Comparison of ENCODE assay signal across 27 cellular contexts in the genomic region with DNA sequence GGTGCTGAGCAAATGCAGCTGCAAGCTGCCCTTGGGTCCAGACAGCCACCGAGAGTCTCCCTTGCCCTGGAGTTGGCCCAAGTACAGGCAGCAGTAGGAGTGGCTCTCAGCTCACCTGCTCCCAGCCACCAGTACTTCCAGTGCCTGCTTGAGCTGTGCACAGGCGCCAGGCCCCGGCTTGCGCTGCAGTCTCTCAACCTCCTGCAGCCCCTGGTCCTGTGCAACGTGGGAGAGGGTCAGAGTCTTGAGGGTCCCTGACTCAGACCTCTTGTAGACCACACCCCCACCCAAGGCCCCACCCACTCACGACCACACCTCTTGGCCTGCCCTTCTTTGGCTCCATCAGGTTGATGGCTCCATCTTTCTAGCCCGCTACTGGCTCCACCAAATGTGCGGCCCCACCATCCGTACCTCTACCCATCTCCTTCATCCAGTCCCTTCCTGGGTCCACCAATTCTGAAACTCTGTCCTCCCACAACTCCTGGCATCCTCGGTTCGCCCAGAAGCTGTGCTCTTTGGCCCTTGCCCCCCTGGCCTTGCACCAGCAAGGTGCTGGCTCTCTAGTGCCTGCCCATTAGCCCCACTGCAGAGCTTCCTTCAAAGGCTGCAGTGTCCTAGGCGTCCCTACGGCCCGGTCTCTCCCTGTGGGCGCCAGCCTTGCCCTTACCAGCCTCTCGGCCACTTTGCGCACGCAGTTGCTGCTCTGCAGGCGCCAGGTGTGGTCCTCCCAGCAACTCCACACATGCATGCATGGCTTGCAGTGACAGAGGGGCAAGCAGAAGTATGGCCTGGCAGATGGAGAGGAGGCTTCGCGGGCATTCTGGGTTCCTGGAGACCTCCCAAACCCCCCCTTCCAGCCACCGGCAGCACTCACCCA. TPM values are rescaled to one million over a fixed set of nuclear protein-coding genes. Genes with fewer than 3 reads are reported as not detected.
DNase-seq lines count a peak whose midpoint lies in the region; ATAC-seq, FAIRE-seq and TF ChIP-seq lines count a peak whose summit lies in the region.
"Had no signal": no experiment of that assay in that cellular context is flagged by ENCODE, and none has a peak within 500 bp of the region (broad histone marks: within the 10 kb centered on the region; RNA-seq: fewer than 3 reads in every experiment).

No MANE protein-coding gene starts in this region.

- BruUV-seq in Panc1 (replicated peaks; lab: Mats Ljungman, UMichigan) (no TSS peak), HepG2 (replicated peaks; lab: Mats Ljungman, UMichigan) (no TSS peak), MCF 10A (replicated peaks; lab: Mats Ljungman, UMichigan) (no TSS peak)

- H3K36me3 ChIP-seq in Panc1 (ENCODE audit: control insufficient read depth, insufficient read depth, low read length) (no peaks in the 10 kb centered on the region), HepG2 (replicated peaks in 1 of 2; ENCODE audit: control insufficient read depth in 1 of 2, insufficient read depth in 2 of 2, low read length in 2 of 2) (no peaks in the 10 kb centered on the region), uterus (no peaks in the 10 kb centered on the region)
- H3K36me3 ChIP-seq: cardiac muscle cell, prostate gland, vagina had no signal

- TF ChIP-seq EP300 in HepG2 (IDR thresholded peaks at IDR 0.05; ENCODE audit: low read depth in 2 of 2, low read length in 2 of 2) (no peak), HepG2 (CRISPR knock-in tag; IDR thresholded peaks at IDR 0.05; ENCODE audit: borderline replicate concordance) (no peak)

- no peak for FAIRE-seq in HepG2 (lab: Jason Lieb, UNC)
- FAIRE-seq: kidney had no signal

- no peak overlapping the region for H2AFZ ChIP-seq in HepG2 (ENCODE audit: low read length)

- ATAC-seq in Panc1 = peak; percentile 63; the same call in 1 of the 2 replicates
- peak; percentile 47 for ATAC-seq in HepG2
- ATAC-seq in GM21619 (IDR thresholded peaks at IDR 0.05; ENCODE audit: unreplicated experiment) = no peak
- no peak for ATAC-seq in GM19351 (IDR thresholded peaks at IDR 0.05; ENCODE audit: unreplicated experiment)
- ATAC-seq: foreskin keratinocyte; natural killer cell treated with Interleukin-12 subunit alpha and Interleukin-12 subunit beta and Interleukin-15 and Interleukin-18, amount 100 ng/mL, for 72 hours; Right ventricle myocardium inferior; T-cell had no signal

- no peak overlapping the region for H3K4me3 ChIP-seq in Panc1 (ENCODE audit: low read depth in 2 of 2, low read length in 2 of 2)
- H3K4me3 ChIP-seq in HepG2 (replicated peaks in 1 of 3; ENCODE audit: insufficient read depth in 1 of 3, low read depth in 2 of 3, low read length in 3 of 3) = no peak overlapping the region
- H3K4me3 ChIP-seq in uterus = no peak overlapping the region
- H3K4me3 ChIP-seq: cardiac muscle cell, prostate gland, skin epidermis, vagina had no signal

- intact Hi-C loops in Panc1 (cut with micrococcal nuclease; ENCODE audit: unreplicated experiment) = no loop called here
- intact Hi-C loops in HepG2 (cut with micrococcal nuclease; ENCODE audit: unreplicated experiment) = no loop called here
- intact Hi-C loops in uterus (cut with DNase I; ENCODE audit: low total_unique reads) = no loop called here
- intact Hi-C loops in MCF 10A (cut with micrococcal nuclease) = no loop called here

- H3K4me1 ChIP-seq in Panc1 (ENCODE audit: control insufficient read depth, insufficient read depth, low read length) (no peaks in the 10 kb centered on the region), HepG2 (ENCODE audit: insufficient read depth, low read length) (peaks cover 21% of the 10 kb centered on the region), uterus (peaks cover 0 to 14% of the 10 kb centered on the region in 2 donors)
- H3K4me1 ChIP-seq: foreskin keratinocyte, prostate gland had no signal

- no peaks in the 10 kb centered on the region for H3K36me3 Mint-ChIP-seq in activated naive CD4-positive, alpha-beta T cell treated with anti-CD3 and anti-CD28 coated beads, Interleukin-2, amount 50 U/mL, for 24 hours
- H3K36me3 Mint-ChIP-seq in MCF 10A (ENCODE audit: insufficient read depth, unreplicated experiment) = peaks cover 6% of the 10 kb centered on the region
- H3K36me3 Mint-ChIP-seq: natural killer cell treated with Interleukin-12 subunit alpha and Interleukin-12 subunit beta and Interleukin-15 and Interleukin-18, amount 100 ng/mL, for 72 hours; T-cell had no signal

- H3K9me3 ChIP-seq in Panc1 (ENCODE audit: control insufficient read depth, insufficient read depth, low read depth, low read length) (no peaks in the 10 kb centered on the region), HepG2 (ENCODE audit: low read length) (no peaks in the 10 kb centered on the region), uterus (no peaks in the 10 kb centered on the region)
- H3K9me3 ChIP-seq: prostate gland, vagina had no signal

- H3K9me3 Mint-ChIP-seq in activated naive CD4-positive, alpha-beta T cell treated with anti-CD3 and anti-CD28 coated beads, Interleukin-2, amount 50 U/mL, for 24 hours = no peaks in the 10 kb centered on the region
- H3K9me3 Mint-ChIP-seq in MCF 10A (ENCODE audit: unreplicated experiment) = no peaks in the 10 kb centered on the region
- H3K9me3 Mint-ChIP-seq: activated CD4-positive, alpha-beta T cell treated with anti-CD3 and anti-CD28 coated beads, Interleukin-2, amount 10 ng/mL, durations not matched to agents 24 days and 14 days; natural killer cell treated with Interleukin-12 subunit alpha and Interleukin-12 subunit beta and Interleukin-15 and Interleukin-18, amount 100 ng/mL, for 72 hours; T-cell had no signal

- peak overlapping the region; percentile 79 for H3K27ac Mint-ChIP-seq in activated naive CD4-positive, alpha-beta T cell treated with anti-CD3 and anti-CD28 coated beads, Interleukin-2, amount 50 U/mL, for 24 hours
- H3K27ac Mint-ChIP-seq in MCF 10A (ENCODE audit: low read depth, unreplicated experiment) = no peak overlapping the region
- H3K27ac Mint-ChIP-seq: activated CD4-positive, alpha-beta T cell treated with anti-CD3 and anti-CD28 coated beads, Interleukin-2, amount 10 ng/mL, durations not matched to agents 24 days and 14 days; natural killer cell treated with Interleukin-12 subunit alpha and Interleukin-12 subunit beta and Interleukin-15 and Interleukin-18, amount 100 ng/mL, for 72 hours had no signal

- H3K4me2 ChIP-seq in HepG2 (ENCODE audit: low read depth, low read length) = no peak overlapping the region

- TF ChIP-seq CTCF in Panc1 (IDR thresholded peaks at IDR 0.05) = no peak
- peak; percentile 42 for TF ChIP-seq CTCF in HepG2 (CRISPR knock-in tag; IDR thresholded peaks at IDR 0.05)
- no peak for TF ChIP-seq CTCF in uterus (IDR thresholded peaks at IDR 0.05)
- TF ChIP-seq CTCF in MCF 10A (IDR thresholded peaks at IDR 0.05; ENCODE audit: unreplicated experiment) = no peak

- H3K27me3 ChIP-seq in Panc1 (ENCODE audit: control insufficient read depth, insufficient read depth, low read length) = no peaks in the 10 kb centered on the region
- H3K27me3 ChIP-seq in HepG2 (ENCODE audit: control insufficient read depth in 1 of 2, insufficient read depth in 2 of 2, low read length in 2 of 2) = peaks cover 3 to 30% of the 10 kb centered on the region in 2 experiments; a peak in 4 of 5 replicates
- peaks cover 0 to 5% of the 10 kb centered on the region in 2 donors for H3K27me3 ChIP-seq in uterus
- H3K27me3 ChIP-seq: vagina had no signal

- in situ Hi-C loops in Panc1 (cut with HindIII; ENCODE audit: low pct_unique_long_range_greater_than_20kb, low sequenced_read_pairs) = no loop called here
- in situ Hi-C loops in HepG2 (cut with HindIII; ENCODE audit: extremely low pct_ligation_motif_present, low pct_unique_long_range_greater_than_20kb) = no loop called here

- H3K79me2 ChIP-seq in HepG2 (ENCODE audit: insufficient read depth, low read length) = no peaks in the 10 kb centered on the region

- no peak overlapping the region for H3K4me3 Mint-ChIP-seq in activated naive CD4-positive, alpha-beta T cell treated with anti-CD3 and anti-CD28 coated beads, Interleukin-2, amount 50 U/mL, for 24 hours
- no peak overlapping the region for H3K4me3 Mint-ChIP-seq in MCF 10A (ENCODE audit: unreplicated experiment)
- H3K4me3 Mint-ChIP-seq: activated CD4-positive, alpha-beta T cell treated with anti-CD3 and anti-CD28 coated beads, Interleukin-2, amount 10 ng/mL, durations not matched to agents 24 days and 14 days; natural killer cell treated with Interleukin-12 subunit alpha and Interleukin-12 subunit beta and Interleukin-15 and Interleukin-18, amount 100 ng/mL, for 72 hours; T-cell had no signal

- H3K27ac ChIP-seq in Panc1 (ENCODE audit: low read length) (no peak overlapping the region), HepG2 (ENCODE audit: extremely low read length, insufficient read depth, low read length) (no peak overlapping the region), uterus (no peak overlapping the region)
- H3K27ac ChIP-seq: C4-2B, cardiac muscle cell, foreskin keratinocyte, prostate gland, skin epidermis, vagina had no signal

- H3K4me1 Mint-ChIP-seq in activated naive CD4-positive, alpha-beta T cell treated with anti-CD3 and anti-CD28 coated beads, Interleukin-2, amount 50 U/mL, for 24 hours = peaks cover 5% of the 10 kb centered on the region
- H3K4me1 Mint-ChIP-seq in MCF 10A (ENCODE audit: insufficient read depth, unreplicated experiment) = no peaks in the 10 kb centered on the region

- TF ChIP-seq RAD21 in HepG2 (CRISPR knock-in tag; IDR thresholded peaks at IDR 0.05) = no peak

- no peak for DNase-seq in activated naive CD4-positive, alpha-beta T cell treated with anti-CD3 and anti-CD28 coated beads, Interleukin-2, amount 50 U/mL, for 16 hours
- DNase-seq in Panc1 (ENCODE audit: low read depth, low spot score) (no peak), HepG2 (ENCODE audit: low spot score) (no peak), uterus (no peak), MCF 10A (ENCODE audit: unreplicated experiment) (no peak)
- DNase-seq: activated CD4-positive, alpha-beta T cell treated with anti-CD3 and anti-CD28 coated beads, Interleukin-2, amount 10 ng/mL, durations not matched to agents 24 days and 14 days; activated effector memory CD4-positive, alpha-beta T cell treated with anti-CD3 and anti-CD28 coated beads, Interleukin-2, amount 50 U/mL, for 16 hours; amniotic stem cell; DMS153; foreskin keratinocyte; Kasumi-1; kidney; mesenchymal stem cell; NCI-H1694; NCI-H446; stimulated activated CD4-positive, alpha-beta T cell treated with anti-CD3 and anti-CD28 coated beads, Interleukin-4, amount 100 ng/mL, for 24 hours; T-cell had no signal

- no peaks in the 10 kb centered on the region for H4K20me1 ChIP-seq in HepG2 (ENCODE audit: insufficient read depth, low read length)

- POLR2A ChIA-PET in Panc1 (lab: Charles Lee) (no interaction called here), HepG2 (lab: Yijun Ruan, JAX) (interaction anchor here (0.6 kb wide), 1 partner anchor 20 kb away, joined by 3 read pairs; no protein-coding TSS in a partner anchor), MCF 10A (lab: Yijun Ruan, JAX) (interaction anchor here (0.6 to 0.7 kb wide), 2 partner anchors 145 to 172 kb away, joined by 3 read pairs; no protein-coding TSS in a partner anchor)

- CTCF ChIA-PET in Panc1 (lab: Charles Lee) = no interaction called here
- CTCF ChIA-PET in HepG2 (lab: Yijun Ruan, JAX; ENCODE audit: low intra/inter-chr PET ratio, low total read pairs) = no interaction called here
- CTCF ChIA-PET in MCF 10A (lab: Yijun Ruan, JAX) = no interaction called here

- no peak for TF ChIP-seq POLR2A in HepG2 (IDR thresholded peaks at IDR 0.05; ENCODE audit: insufficient read depth in 1 of 2, low read depth in 2 of 2, low read length in 2 of 2)
- no peak for TF ChIP-seq POLR2A in uterus (IDR thresholded peaks at IDR 0.05)

- 51% methylated on average over 19 of the region's 22 CpGs for WGBS in HepG2 (ENCODE audit: low lambda C conversion rate)

- no peak overlapping the region for H3K9ac ChIP-seq in HepG2 (ENCODE audit: insufficient read depth, low read depth, low read length)

- peaks cover 6% of the 10 kb centered on the region for H3K27me3 Mint-ChIP-seq in activated naive CD4-positive, alpha-beta T cell treated with anti-CD3 and anti-CD28 coated beads, Interleukin-2, amount 50 U/mL, for 24 hours
- peaks cover 19% of the 10 kb centered on the region for H3K27me3 Mint-ChIP-seq in MCF 10A (ENCODE audit: insufficient read depth, unreplicated experiment)

RNA-seq across cellular contexts. Expression of gene SPAG4, which starts 16.5 kb away (rescaled TPM):
- 17.6 TPM for total RNA-seq in Panc1 (2021; ENCODE audit: unreplicated experiment)
- 28.9 TPM for polyA plus RNA-seq in Panc1 (2012; ENCODE audit: insufficient read length)
- 2.5 and 5.8 TPM in 2 replicates for total RNA-seq in HepG2 (2016; rRNA removed; fragmentation: Illumina TruSeq; extraction: Trizol)
- 2.5 and 4.4 TPM in 2 replicates for total RNA-seq in HepG2 (2016; cell fraction: cytosol; rRNA removed; fragmentation: Illumina TruSeq; extraction: Trizol; ENCODE audit: low read depth)
- 4.1 and 5.3 TPM in 2 replicates for total RNA-seq in HepG2 (2016; cell fraction: insoluble cytoplasmic fraction; rRNA removed; fragmentation: Illumina TruSeq; extraction: Trizol)
- total RNA-seq in HepG2 (2016; cell fraction: membrane; rRNA removed; fragmentation: Illumina TruSeq; extraction: Trizol) = 3.0 and 4.9 TPM in 2 replicates
- total RNA-seq in HepG2 (2016; cell fraction: nucleus; rRNA removed; fragmentation: Illumina TruSeq; extraction: Trizol) = 3.3 and 6.5 TPM in 2 replicates
- polyA plus RNA-seq in HepG2 (2011; rRNA removed) = 137 and 149 TPM in 2 replicates
- polyA plus RNA-seq in HepG2 (2011; cell fraction: cytosol; rRNA removed) = 115 and 170 TPM in 2 replicates
- polyA plus RNA-seq in HepG2 (2011; cell fraction: nucleus; rRNA removed) = 334 and 438 TPM in 2 replicates
- polyA plus RNA-seq in HepG2 (2012) = 64.5 and 105 TPM in 2 replicates
- polyA plus RNA-seq in HepG2 (2016; cell fraction: cytosol; fragmentation: Illumina TruSeq; extraction: Trizol; ENCODE audit: low read depth) = 3.0 and 3.3 TPM in 2 replicates
- polyA plus RNA-seq in HepG2 (2016; cell fraction: insoluble cytoplasmic fraction; fragmentation: Illumina TruSeq; extraction: Trizol; ENCODE audit: low read depth) = 2.3 and 4.7 TPM in 2 replicates
- polyA plus RNA-seq in HepG2 (2016; cell fraction: membrane; fragmentation: Illumina TruSeq; extraction: Trizol; ENCODE audit: low read depth) = 3.0 TPM in 2 replicates
- polyA plus RNA-seq in HepG2 (2016; cell fraction: nucleus; fragmentation: Illumina TruSeq; extraction: Trizol; ENCODE audit: insufficient read depth, low read depth) = 9.7 and 14.0 TPM in 2 replicates
- 2.7 and 72.2 TPM in 2 replicates for polyA minus RNA-seq in HepG2 (2011; rRNA and poly(A)+ RNA removed; ENCODE audit: low replicate concordance)
- 33.7 and 35.8 TPM in 2 replicates for polyA minus RNA-seq in HepG2 (2011; cell fraction: cytosol; rRNA and poly(A)+ RNA removed)
- 26.8 and 32.9 TPM in 2 replicates for polyA minus RNA-seq in HepG2 (2011; cell fraction: nucleus; rRNA and poly(A)+ RNA removed)
- 1 to 10 TPM in 2 of 4 donors, not detected in 2; 2.1 to 8.4 TPM for total RNA-seq in uterus
- total RNA-seq in MCF 10A (2022) = 0.96 and 1.6 TPM in 2 replicates

RNA-seq across cellular contexts. Expression of gene ERGIC3, which starts 57.3 kb away (rescaled TPM):
- 265 TPM for total RNA-seq in Panc1 (2021; ENCODE audit: unreplicated experiment)
- polyA plus RNA-seq in Panc1 (2012; ENCODE audit: insufficient read length) = 346 TPM
- 224 and 407 TPM in 2 replicates for total RNA-seq in HepG2 (2016; rRNA removed; fragmentation: Illumina TruSeq; extraction: Trizol)
- 309 and 324 TPM in 2 replicates for total RNA-seq in HepG2 (2016; cell fraction: cytosol; rRNA removed; fragmentation: Illumina TruSeq; extraction: Trizol; ENCODE audit: low read depth)
- 220 and 420 TPM in 2 replicates for total RNA-seq in HepG2 (2016; cell fraction: insoluble cytoplasmic fraction; rRNA removed; fragmentation: Illumina TruSeq; extraction: Trizol)
- total RNA-seq in HepG2 (2016; cell fraction: membrane; rRNA removed; fragmentation: Illumina TruSeq; extraction: Trizol) = 396 and 433 TPM in 2 replicates
- 264 and 296 TPM in 2 replicates for total RNA-seq in HepG2 (2016; cell fraction: nucleus; rRNA removed; fragmentation: Illumina TruSeq; extraction: Trizol)
- 610 and 670 TPM in 2 replicates for polyA plus RNA-seq in HepG2 (2011; rRNA removed)
- 697 and 907 TPM in 2 replicates for polyA plus RNA-seq in HepG2 (2011; cell fraction: cytosol; rRNA removed)
- 512 and 519 TPM in 2 replicates for polyA plus RNA-seq in HepG2 (2011; cell fraction: nucleus; rRNA removed)
- 356 and 493 TPM in 2 replicates for polyA plus RNA-seq in HepG2 (2012)
- polyA plus RNA-seq in HepG2 (2016; cell fraction: cytosol; fragmentation: Illumina TruSeq; extraction: Trizol; ENCODE audit: low read depth) = 247 and 288 TPM in 2 replicates
- polyA plus RNA-seq in HepG2 (2016; cell fraction: insoluble cytoplasmic fraction; fragmentation: Illumina TruSeq; extraction: Trizol; ENCODE audit: low read depth) = 179 and 200 TPM in 2 replicates
- polyA plus RNA-seq in HepG2 (2016; cell fraction: membrane; fragmentation: Illumina TruSeq; extraction: Trizol; ENCODE audit: low read depth) = 343 and 357 TPM in 2 replicates
- polyA plus RNA-seq in HepG2 (2016; cell fraction: nucleus; fragmentation: Illumina TruSeq; extraction: Trizol; ENCODE audit: insufficient read depth, low read depth) = 461 and 472 TPM in 2 replicates
- 491 and 704 TPM in 2 replicates for polyA minus RNA-seq in HepG2 (2011; rRNA and poly(A)+ RNA removed; ENCODE audit: low replicate concordance)
- polyA minus RNA-seq in HepG2 (2011; cell fraction: cytosol; rRNA and poly(A)+ RNA removed) = 143 and 159 TPM in 2 replicates
- polyA minus RNA-seq in HepG2 (2011; cell fraction: nucleus; rRNA and poly(A)+ RNA removed) = 106 and 126 TPM in 2 replicates
- total RNA-seq in uterus = 100 to 1,000 TPM; 124 to 310 (median 195) TPM
- 222 and 260 TPM in 2 replicates for total RNA-seq in MCF 10A (2022)

Comparison
In these comparisons a context has a peak if more than half of its experiments do, and no peak if none do; other contexts are left out.
1. ATAC-seq: peak in Panc1 (single experiment) and HepG2 (single experiment); none in GM21619 (single experiment) and GM19351 (single experiment).